In the genomic region with DNA sequence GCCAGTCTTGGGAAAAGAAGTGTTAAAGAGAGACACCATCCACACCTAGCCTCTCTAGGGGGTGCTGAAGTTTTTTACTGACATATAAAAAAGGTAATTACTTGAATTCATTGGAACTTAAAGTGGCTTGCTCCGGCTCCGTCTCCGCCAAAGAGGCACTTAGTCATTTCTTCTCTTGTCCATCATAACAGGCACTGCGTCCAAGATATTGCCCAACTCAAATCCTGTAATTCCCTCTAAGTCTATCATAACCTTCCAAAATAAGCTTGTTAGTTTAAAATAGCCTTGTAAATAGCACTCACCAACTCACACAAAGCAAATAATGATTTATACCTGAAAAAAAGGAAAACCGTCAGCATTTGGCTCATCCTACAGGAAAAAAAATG, we compare ENCODE assay signal across 1 cellular context.
TF ChIP-seq lines count a peak whose summit lies in the region.

No MANE protein-coding gene starts in this region.

TF ChIP-seq in H1, 55 proteins besides CTCF, POLR2A, EP300 and RAD21 (continued from another document):
- TF ChIP-seq RFX5 (IDR thresholded peaks at IDR 0.05; ENCODE audit: borderline replicate concordance, low read depth, low read length) (no peak), TAF1 (IDR thresholded peaks at IDR 0.05; ENCODE audit: low read depth, low read length) (no peak), CBX5 (IDR thresholded peaks at IDR 0.05; ENCODE audit: low read depth, low read length) (no peak), SIN3A (conservative IDR thresholded peaks at IDR 0.05 in 1 of 2, IDR thresholded peaks at IDR 0.05 in 1 of 2; ENCODE audit: low read depth in 1 of 2, low read length in 2 of 2) (no peak), KDM5A (IDR thresholded peaks at IDR 0.05; ENCODE audit: low read length) (no peak), JUND (IDR thresholded peaks at IDR 0.05; ENCODE audit: low read length) (no peak), CBX8 (IDR thresholded peaks at IDR 0.05; ENCODE audit: borderline replicate concordance, low read depth, low read length) (no peak)
- TF ChIP-seq, protein P1, sequence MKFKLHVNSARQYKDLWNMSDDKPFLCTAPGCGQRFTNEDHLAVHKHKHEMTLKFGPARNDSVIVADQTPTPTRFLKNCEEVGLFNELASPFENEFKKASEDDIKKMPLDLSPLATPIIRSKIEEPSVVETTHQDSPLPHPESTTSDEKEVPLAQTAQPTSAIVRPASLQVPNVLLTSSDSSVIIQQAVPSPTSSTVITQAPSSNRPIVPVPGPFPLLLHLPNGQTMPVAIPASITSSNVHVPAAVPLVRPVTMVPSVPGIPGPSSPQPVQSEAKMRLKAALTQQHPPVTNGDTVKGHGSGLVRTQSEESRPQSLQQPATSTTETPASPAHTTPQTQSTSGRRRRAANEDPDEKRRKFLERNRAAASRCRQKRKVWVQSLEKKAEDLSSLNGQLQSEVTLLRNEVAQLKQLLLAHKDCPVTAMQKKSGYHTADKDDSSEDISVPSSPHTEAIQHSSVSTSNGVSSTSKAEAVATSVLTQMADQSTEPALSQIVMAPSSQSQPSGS (IDR thresholded peaks at IDR 0.05; ENCODE audit: low read length), result no peak
